7 cellular contexts compared by ENCODE assay signal in genomic region chr13:20276901-20277300, GRCh38. TPM values are rescaled to one million over a fixed set of nuclear protein-coding genes. Genes with fewer than 3 reads are reported as not detected.
"Had no signal": no experiment of that assay in that cellular context is flagged by ENCODE, and none has a peak within 500 bp of the region (broad histone marks: within the 10 kb centered on the region; RNA-seq: fewer than 3 reads in every experiment).

No MANE protein-coding gene starts in this region.

RNA-seq across cellular contexts. Expression of gene GJB6, which starts 44.8 kb away (rescaled TPM):
- total RNA-seq: GM23248, GM23338, H1, H4, H7, H9, HFFc6 had no signal
- polyA plus RNA-seq: GM23248, GM23338, H1 had no signal
